ENCODE assay signal across 17 cellular contexts in genomic region chr10:110408203-110408871, GRCh38.
DNase-seq lines count a peak whose midpoint lies in the region; ATAC-seq, FAIRE-seq and TF ChIP-seq lines count a peak whose summit lies in the region.
"Had no signal": no experiment of that assay in that cellular context is flagged by ENCODE, and none has a peak within 500 bp of the region (broad histone marks: within the 10 kb centered on the region; RNA-seq: fewer than 3 reads in every experiment).

No MANE protein-coding gene starts in this region.

- TF ChIP-seq POLR2A in H54 (IDR thresholded peaks at IDR 0.05; ENCODE audit: low read depth, low read length) = no peak

- peaks cover 77% of the 10 kb centered on the region for H3K4me1 Mint-ChIP-seq in nephron progenitor cell

- peak; percentile 51 for DNase-seq in H54 (ENCODE audit: insufficient read length, low spot score)
- DNase-seq in RWPE1 (ENCODE audit: low spot score) = peak; percentile 73
- no peak for DNase-seq in sciatic nerve (ENCODE audit: low spot score)
- DNase-seq in nephron progenitor cell = no peak
- DNase-seq in SHP77 treated with DMSO at 0.1 percent for 48 hours (lab: John Stamatoyannopoulos, UW) = no peak
- DNase-seq in NCI-H82 treated with DMSO at 0.1 percent for 48 hours (lab: John Stamatoyannopoulos, UW; ENCODE audit: unreplicated experiment) = no peak
- no peak for DNase-seq in stimulated activated CD4-positive, alpha-beta T cell treated with anti-CD3 and anti-CD28 coated beads, Interleukin-2, amount 100 ng/mL, for 48 hours
- DNase-seq: cerebellar nuclear complex; DMS153; heart left ventricle; naive B cell; NCI-H1092 treated with DMSO at 0.1 percent for 48 hours; NCI-H82; stimulated activated naive CD4-positive, alpha-beta T cell treated with Interleukin-2 at 50 U/mL for 16 hours had no signal

- no peak for TF ChIP-seq CTCF in RWPE1 (conservative IDR thresholded peaks at IDR 0.05; ENCODE audit: low read depth)
- TF ChIP-seq CTCF in nephron progenitor cell (IDR thresholded peaks at IDR 0.05) = no peak

- peaks cover 5% of the 10 kb centered on the region for H3K27me3 Mint-ChIP-seq in nephron progenitor cell (ENCODE audit: low read depth, poor library complexity)

- no peaks in the 10 kb centered on the region for H3K36me3 ChIP-seq in esophagus (ENCODE audit: control insufficient read depth in 2 of 2, insufficient read depth in 2 of 2, low read length in 1 of 2)
- H3K36me3 ChIP-seq: heart left ventricle had no signal

- no peak overlapping the region for H3K4me3 ChIP-seq in esophagus (ENCODE audit: low read depth in 1 of 2, low read length in 2 of 2)
- H3K4me3 ChIP-seq: heart left ventricle had no signal

- 75 to 79% methylated on average over 10 of the region's 10 CpGs for WGBS in esophagus, 2 donors

- H3K9me3 ChIP-seq in esophagus (ENCODE audit: control insufficient read depth in 2 of 2, insufficient read depth in 1 of 2, low read depth in 1 of 2, low read length in 1 of 2) = no peaks in the 10 kb centered on the region
- H3K9me3 ChIP-seq: heart left ventricle had no signal

- H3K4me1 ChIP-seq in esophagus (ENCODE audit: control insufficient read depth in 2 of 2, insufficient read depth in 2 of 2, low read length in 1 of 2) = peaks cover 3 to 22% of the 10 kb centered on the region in 2 donors

- no peak for FAIRE-seq in H54 (lab: Jason Lieb, UNC)
- FAIRE-seq: TTC549 had no signal

- POLR2A ChIA-PET in RWPE1 (lab: Yijun Ruan, JAX; ENCODE audit: low non-redundant PET) = interaction anchor here (0.6 to 1.4 kb wide), 4 partner anchors 9 to 160 kb away, joined by 3 to 5 read pairs (median 3); no protein-coding TSS in a partner anchor

- H3K27me3 ChIP-seq in esophagus (ENCODE audit: control insufficient read depth in 1 of 2, insufficient read depth in 2 of 2, low read length in 2 of 2) = no peaks in the 10 kb centered on the region
- H3K27me3 ChIP-seq: heart left ventricle had no signal

- no peaks in the 10 kb centered on the region for H3K36me3 Mint-ChIP-seq in nephron progenitor cell (ENCODE audit: low read depth)
- H3K36me3 Mint-ChIP-seq: naive B cell had no signal

- no peak overlapping the region for H3K4me3 Mint-ChIP-seq in nephron progenitor cell

- H3K27ac Mint-ChIP-seq in nephron progenitor cell = no peak overlapping the region
- H3K27ac Mint-ChIP-seq: activated T-helper 2 cell treated with anti-CD3 and anti-CD28 coated beads, Interferon-gamma antibody, Interleukin-2, Interleukin-4, amounts not matched to agents 10 μg/mL and 5 μg/mL and 100 μg/mL, durations not matched to agents 14 hours and 24 hours and 36 hours; naive B cell had no signal

- peak; percentile 16 for ATAC-seq in sciatic nerve

- intact Hi-C loops in sciatic nerve (cut with DNase I) = no loop called here

- no peaks in the 10 kb centered on the region for H3K9me3 Mint-ChIP-seq in nephron progenitor cell
- H3K9me3 Mint-ChIP-seq: activated T-helper 2 cell treated with anti-CD3 and anti-CD28 coated beads, Interferon-gamma antibody, Interleukin-2, Interleukin-4, amounts not matched to agents 10 μg/mL and 5 μg/mL and 100 μg/mL, durations not matched to agents 14 hours and 24 hours and 36 hours; naive B cell had no signal

- H3K27ac ChIP-seq in RWPE1 = peak overlapping the region; percentile 96
- H3K27ac ChIP-seq in esophagus (ENCODE audit: low read depth in 2 of 2, low read length in 1 of 2) = peak overlapping the region; percentile 36 to 67
- H3K27ac ChIP-seq: heart left ventricle had no signal

- CTCF ChIA-PET in RWPE1 (lab: Yijun Ruan, JAX) = interaction anchor here (0.6 to 0.7 kb wide), 2 partner anchors 52 to 398 kb away, joined by 3 to 5 read pairs; no protein-coding TSS in a partner anchor

Comparison
In these comparisons a context has a peak if more than half of its experiments do, and no peak if none do; other contexts are left out.
1. DNase-seq: peak in H54 (single experiment) and RWPE1 (single experiment); none in sciatic nerve (single experiment), nephron progenitor cell (single experiment), SHP77 treated with DMSO at 0.1 percent for 48 hours (single experiment), NCI-H82 treated with DMSO at 0.1 percent for 48 hours (single experiment) and stimulated activated CD4-positive, alpha-beta T cell treated with anti-CD3 and anti-CD28 coated beads, Interleukin-2, amount 100 ng/mL, for 48 hours (0 of 2).